18 cellular contexts compared by ENCODE assay signal in the genomic region with DNA sequence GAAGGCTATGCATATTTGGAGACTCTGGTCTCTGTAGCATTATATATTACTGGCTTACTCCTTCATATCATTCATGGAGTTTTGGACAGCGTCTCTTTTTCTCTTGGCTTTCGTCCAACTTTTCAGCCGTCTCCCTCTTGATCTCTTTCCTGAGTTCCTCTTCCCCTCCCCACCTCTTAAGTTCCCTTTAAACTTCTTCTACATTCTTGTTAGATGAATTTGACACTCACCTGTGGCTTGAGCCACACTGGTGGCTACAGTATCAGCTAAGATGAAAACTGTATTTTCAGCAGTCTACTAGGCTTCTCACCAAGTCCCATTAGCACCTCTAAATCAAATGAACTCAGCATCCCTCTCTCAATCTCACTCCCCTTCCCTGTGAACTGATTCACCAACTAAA.
DNase-seq lines count a peak whose midpoint lies in the region; ATAC-seq and TF ChIP-seq lines count a peak whose summit lies in the region.
"Had no signal": no experiment of that assay in that cellular context is flagged by ENCODE, and none has a peak within 500 bp of the region (broad histone marks: within the 10 kb centered on the region; RNA-seq: fewer than 3 reads in every experiment).

No MANE protein-coding gene starts in this region.

- H3K27ac Mint-ChIP-seq in CD8-positive, alpha-beta memory T cell, result no peak overlapping the region
- H3K27ac Mint-ChIP-seq: activated naive CD8-positive, alpha-beta T cell treated with anti-CD3 and anti-CD28 coated beads, Interleukin-2, amount 10 ng/mL, durations not matched to agents 7 days and 5 days had no signal

- in situ Hi-C loops in SK-MEL-5 (cut with HindIII; ENCODE audit: low pct_unique_long_range_greater_than_20kb, low sequenced_read_pairs), result no loop called here

- no peaks in the 10 kb centered on the region for H3K27me3 Mint-ChIP-seq in CD8-positive, alpha-beta memory T cell
- H3K27me3 Mint-ChIP-seq: activated naive CD8-positive, alpha-beta T cell treated with anti-CD3 and anti-CD28 coated beads, Interleukin-2, amount 10 ng/mL, durations not matched to agents 7 days and 5 days had no signal

- H3K9me3 ChIP-seq in right lobe of liver, result no peaks in the 10 kb centered on the region
- no peaks in the 10 kb centered on the region for H3K9me3 ChIP-seq in CD8-positive, alpha-beta memory T cell (ENCODE audit: low read length)
- H3K9me3 ChIP-seq: neutrophil had no signal

- H3K4me3 ChIP-seq in choroid plexus epithelial cell (ENCODE audit: low read depth, low read length) (no peak overlapping the region), right lobe of liver (no peak overlapping the region)
- H3K4me3 ChIP-seq in CD8-positive, alpha-beta memory T cell (ENCODE audit: low read length), result no peak overlapping the region

- intact Hi-C loops in right lobe of liver (cut with DNase I), result no loop called here

- no peaks in the 10 kb centered on the region for H3K9me3 Mint-ChIP-seq in CD8-positive, alpha-beta memory T cell
- H3K9me3 Mint-ChIP-seq: activated T-cell treated with anti-CD3 and anti-CD28 coated beads, Interleukin-2, amount 50 U/mL, for 4 hours had no signal

- DNase-seq in EH (ENCODE audit: low read depth) (peak; percentile 19), LHCN-M2 (ENCODE audit: low read depth) (peak; percentile 5), SK-MEL-5 (ENCODE audit: low read depth, low spot score) (peak; percentile 31), choroid plexus epithelial cell (ENCODE audit: low read depth) (peak; percentile 30), right lobe of liver (no peak), kidney glomerular epithelial cell (lab: John Stamatoyannopoulos, UW) (no peak)
- no peak for DNase-seq in CD8-positive, alpha-beta memory T cell
- no peak for DNase-seq in stimulated activated CD4-positive, alpha-beta T cell treated with anti-CD3 and anti-CD28 coated beads, Interleukin-2, amount 100 ng/mL, for 48 hours
- DNase-seq: activated CD4-positive, alpha-beta T cell treated with anti-CD3 and anti-CD28 coated beads, Interleukin-2, amount 50 U/mL, for 1 hour; activated naive CD8-positive, alpha-beta T cell treated with anti-CD3 and anti-CD28 coated beads, Interleukin-2, amount 10 ng/mL, durations not matched to agents 7 days and 5 days; activated T-cell treated with anti-CD3 and anti-CD28 coated beads, Interleukin-2, amount 50 U/mL, for 4 hours; AML-193; Karpas-422; NCI-H2029; Right ventricle myocardium superior had no signal

- no peak overlapping the region for H3K27ac ChIP-seq in right lobe of liver
- H3K27ac ChIP-seq in CD8-positive, alpha-beta memory T cell (ENCODE audit: low read depth, low read length), result no peak overlapping the region
- H3K27ac ChIP-seq: epithelial cell of prostate, HL-60, neutrophil had no signal

- POLR2A ChIA-PET in CD8-positive, alpha-beta memory T cell (lab: Charles Lee), result interaction anchor here (0.6 kb wide), 1 partner anchor 158 kb away, joined by 3 read pairs; no protein-coding TSS in a partner anchor

- 7% methylated on average over 3 of the region's 3 CpGs for WGBS in right lobe of liver (ENCODE audit: insufficient coverage, low coverage, low lambda C conversion rate, missing lambda C conversion rate)

- CTCF ChIA-PET in CD8-positive, alpha-beta memory T cell (lab: Charles Lee), result no interaction called here

- TF ChIP-seq POLR2A in right lobe of liver (IDR thresholded peaks at IDR 0.05), result no peak

- H3K4me1 Mint-ChIP-seq in CD8-positive, alpha-beta memory T cell, result peaks cover 16 to 36% (median 23%) of the 10 kb centered on the region in 3 donors

- no peak for ATAC-seq in right lobe of liver
- ATAC-seq: activated T-cell treated with anti-CD3 and anti-CD28 coated beads, Interleukin-2, amount 50 U/mL, for 4 hours had no signal

- H3K4me3 Mint-ChIP-seq in CD8-positive, alpha-beta memory T cell, result no peak overlapping the region
- H3K4me3 Mint-ChIP-seq: activated naive CD8-positive, alpha-beta T cell treated with anti-CD3 and anti-CD28 coated beads, Interleukin-2, amount 10 ng/mL, durations not matched to agents 7 days and 5 days; activated T-cell treated with anti-CD3 and anti-CD28 coated beads, Interleukin-2, amount 50 U/mL, for 4 hours had no signal

- no peaks in the 10 kb centered on the region for H3K4me1 ChIP-seq in right lobe of liver
- no peaks in the 10 kb centered on the region for H3K4me1 ChIP-seq in CD8-positive, alpha-beta memory T cell (ENCODE audit: insufficient read depth, low read length)

- H3K36me3 Mint-ChIP-seq in CD8-positive, alpha-beta memory T cell, result peaks cover 5 to 58% (median 22%) of the 10 kb centered on the region in 3 donors

- no peaks in the 10 kb centered on the region for H3K36me3 ChIP-seq in right lobe of liver
- no peaks in the 10 kb centered on the region for H3K36me3 ChIP-seq in CD8-positive, alpha-beta memory T cell (ENCODE audit: insufficient read depth, low read length)
- H3K36me3 ChIP-seq: neutrophil had no signal

- no peaks in the 10 kb centered on the region for H3K27me3 ChIP-seq in right lobe of liver
- no peaks in the 10 kb centered on the region for H3K27me3 ChIP-seq in CD8-positive, alpha-beta memory T cell (ENCODE audit: insufficient read depth, low read length, poor library complexity, severe bottlenecking)
- H3K27me3 ChIP-seq: neutrophil had no signal

- TF ChIP-seq CTCF in choroid plexus epithelial cell (conservative IDR thresholded peaks at IDR 0.05; ENCODE audit: low read depth, low read length), result no peak
- no peak for TF ChIP-seq CTCF in right lobe of liver (IDR thresholded peaks at IDR 0.05)

Comparison
In these comparisons a context has a peak if more than half of its experiments do, and no peak if none do; other contexts are left out.
1. DNase-seq: peak in EH (single experiment), LHCN-M2 (single experiment), SK-MEL-5 (single experiment) and choroid plexus epithelial cell (single experiment); none in right lobe of liver (0 of 3), kidney glomerular epithelial cell (single experiment), CD8-positive, alpha-beta memory T cell (0 of 5) and stimulated activated CD4-positive, alpha-beta T cell treated with anti-CD3 and anti-CD28 coated beads, Interleukin-2, amount 100 ng/mL, for 48 hours (0 of 2).